In genomic region chr1:159076753-159077656, GRCh38 we compare ENCODE assay signal across 8 cellular contexts. TPM values are rescaled to one million over a fixed set of nuclear protein-coding genes. Genes with fewer than 3 reads are reported as not detected.
DNase-seq lines count a peak whose midpoint lies in the region; ATAC-seq and TF ChIP-seq lines count a peak whose summit lies in the region.

Gene AIM2 (minus strand): TSS chr1:159076766. CDS start chr1:159073499, 3,267 bp downstream.

- ATAC-seq in GM18499 (IDR thresholded peaks at IDR 0.05; ENCODE audit: insufficient read depth, unreplicated experiment) (peak; percentile 66), HG02610 (IDR thresholded peaks at IDR 0.05; ENCODE audit: unreplicated experiment) (peak; percentile 86), upper lobe of right lung (peak; percentile 83)

- no peaks in the 10 kb centered on the region for H3K36me3 ChIP-seq in mucosa of rectum (ENCODE audit: control insufficient read depth in 2 of 2, insufficient read depth in 2 of 2, low read length in 2 of 2)
- no peaks in the 10 kb centered on the region for H3K36me3 ChIP-seq in upper lobe of right lung
- no peaks in the 10 kb centered on the region for H3K36me3 ChIP-seq in suprapubic skin

- H3K4me3 ChIP-seq in mucosa of rectum (ENCODE audit: low read length in 2 of 2) = peak within 1 kb of the TSS; percentile 17 to 55
- peak within 1 kb of the TSS; percentile 21 for H3K4me3 ChIP-seq in upper lobe of right lung
- H3K4me3 ChIP-seq in suprapubic skin = no peak within 1 kb of the TSS

- H3K9ac ChIP-seq in mucosa of rectum (ENCODE audit: low read depth in 1 of 2, low read length in 2 of 2) = peak within 1 kb of the TSS; percentile 38 to 40

- H3K27me3 ChIP-seq in mucosa of rectum (ENCODE audit: control insufficient read depth in 2 of 2, insufficient read depth in 2 of 2, low read length in 2 of 2) (no peaks in the 10 kb centered on the region), upper lobe of right lung (no peaks in the 10 kb centered on the region), suprapubic skin (no peaks in the 10 kb centered on the region)

- peak; percentile 86 for DNase-seq in NOMO-1 treated with dmso at 0.1 percent for 144 hours (lab: John Stamatoyannopoulos, UW; ENCODE audit: unreplicated experiment)
- peak; percentile 93 for DNase-seq in activated T-cell treated with anti-CD3 and anti-CD28 coated beads for 4 hours
- DNase-seq in upper lobe of right lung = peak; percentile 80
- DNase-seq in suprapubic skin (ENCODE audit: low spot score in 2 of 2) = no peak
- DNase-seq in NCI-H1105 (lab: John Stamatoyannopoulos, UW) = no peak

- TF ChIP-seq POLR2A in suprapubic skin (IDR thresholded peaks at IDR 0.05) = no peak

- H3K4me1 ChIP-seq in mucosa of rectum (ENCODE audit: control insufficient read depth in 2 of 2, insufficient read depth in 2 of 2, low read length in 2 of 2) (no peaks in the 10 kb centered on the region), upper lobe of right lung (no peaks in the 10 kb centered on the region), suprapubic skin (no peaks in the 10 kb centered on the region)

- peak within 1 kb of the TSS; percentile 80 to 82 for H3K27ac ChIP-seq in mucosa of rectum (ENCODE audit: low read depth in 2 of 2, low read length in 2 of 2)
- H3K27ac ChIP-seq in upper lobe of right lung = peak within 1 kb of the TSS; percentile 72
- no peak within 1 kb of the TSS for H3K27ac ChIP-seq in suprapubic skin

- WGBS in suprapubic skin = 72% methylated on average over 13 of the region's 13 CpGs

- intact Hi-C loops in upper lobe of right lung (cut with DNase I) = no loop called here

- no peak for TF ChIP-seq EP300 in suprapubic skin (IDR thresholded peaks at IDR 0.05)

- H3K9me3 ChIP-seq in mucosa of rectum (ENCODE audit: control insufficient read depth in 2 of 2, low read length in 2 of 2) (no peaks in the 10 kb centered on the region), upper lobe of right lung (no peaks in the 10 kb centered on the region), suprapubic skin (no peaks in the 10 kb centered on the region)

- TF ChIP-seq CTCF in upper lobe of right lung (IDR thresholded peaks at IDR 0.05) (no peak), suprapubic skin (IDR thresholded peaks at IDR 0.05) (no peak)

RNA-seq across cellular contexts. Expression of gene AIM2, which starts in this region (rescaled TPM):
- 3.0 TPM for total RNA-seq in upper lobe of right lung
- total RNA-seq in suprapubic skin = not detected

Comparison
In these comparisons a context has a peak if more than half of its experiments do, and no peak if none do; other contexts are left out.
1. DNase-seq: peak in NOMO-1 treated with dmso at 0.1 percent for 144 hours (single experiment), activated T-cell treated with anti-CD3 and anti-CD28 coated beads for 4 hours (single experiment) and upper lobe of right lung (single experiment); none in suprapubic skin (0 of 2) and NCI-H1105 (single experiment).
2. Peak in every context shown above with its lines, with median percentiles within 50 percentile points of each other: ATAC-seq.